ENCODE assay signal across 8 cellular contexts in genomic region chr17:27430882-27431491, GRCh38. TPM values are rescaled to one million over a fixed set of nuclear protein-coding genes. Genes with fewer than 3 reads are reported as not detected.
A peak's percentile ranks its signal among the peaks of the same experiment; 100 is the strongest.
DNase-seq lines count a peak whose midpoint lies in the region; ATAC-seq and TF ChIP-seq lines count a peak whose summit lies in the region.

No MANE protein-coding gene starts in this region.

- CTCF ChIA-PET in mammary epithelial cell (lab: Charles Lee; ENCODE audit: low non-redundant PET), result interaction anchor here (0.6 kb wide), 1 partner anchor 185 kb away, joined by 3 read pairs; no protein-coding TSS in a partner anchor

- H3K9ac ChIP-seq in mammary epithelial cell (ENCODE audit: insufficient read depth, low read length) (no peak overlapping the region), liver (ENCODE audit: low read depth in 1 of 2, low read length in 2 of 2) (no peak overlapping the region)

- dilution Hi-C loops in mammary epithelial cell (cut with HindIII; ENCODE audit: low sequenced_read_pairs), result no loop called here

- DNase-seq in DMS53 (lab: John Stamatoyannopoulos, UW) (peak; percentile 74), LHCN-M2 (ENCODE audit: low read depth) (peak; percentile 56), mammary epithelial cell (peak; percentile 44), KG1 (lab: John Stamatoyannopoulos, UW) (no peak), NCI-H1694 (lab: John Stamatoyannopoulos, UW) (no peak)
- DNase-seq in stimulated activated CD4-positive, alpha-beta T cell treated with anti-CD3 and anti-CD28 coated beads, Interleukin-12 subunit alpha, Interleukin-12 subunit beta, amount 100 ng/mL, for 4 hours, result no peak

- H4K20me1 ChIP-seq in mammary epithelial cell (ENCODE audit: insufficient read depth, low read length), result no peaks in the 10 kb centered on the region

- no TSS peak for BruUV-seq in mammary epithelial cell (replicated peaks; lab: Mats Ljungman, UMichigan)

- in situ Hi-C loops in mammary epithelial cell (cut with MboI; ENCODE audit: low sequenced_read_pairs in 2 of 2), result loop anchor here (5.0 to 10.0 kb wide), 2 partner anchors 54 to 79 kb away; no protein-coding TSS in a partner anchor

- TF ChIP-seq CTCF in mammary epithelial cell (conservative IDR thresholded peaks at IDR 0.05 in 1 of 2, IDR thresholded peaks at IDR 0.05 in 1 of 2; ENCODE audit: extremely low read depth in 1 of 2, insufficient read depth in 1 of 2, low read depth in 1 of 2, low read length in 2 of 2) (peak; percentile 84 to 91), liver (IDR thresholded peaks at IDR 0.05; ENCODE audit: low read depth, low read length, missing input control) (peak; percentile 57)

- WGBS in mammary epithelial cell (ENCODE audit: low coverage, missing lambda C conversion rate), result 85% methylated on average over 8 of the region's 10 CpGs
- WGBS in liver, result 78% methylated on average over 10 of the region's 10 CpGs

- peak; percentile 63 to 79 for TF ChIP-seq RAD21 in liver (IDR thresholded peaks at IDR 0.05)

- H3K4me2 ChIP-seq in mammary epithelial cell (ENCODE audit: insufficient read depth, low read depth, low read length), result no peak overlapping the region

- no peak overlapping the region for H3K4me3 ChIP-seq in mammary epithelial cell (replicated peaks in 1 of 3; ENCODE audit: insufficient read depth in 1 of 3, low read depth in 2 of 3, low read length in 3 of 3)
- no peak overlapping the region for H3K4me3 ChIP-seq in liver (ENCODE audit: low read depth in 1 of 3, low read length in 3 of 3)

- no peaks in the 10 kb centered on the region for H3K9me3 ChIP-seq in mammary epithelial cell (replicated peaks; ENCODE audit: insufficient read depth, low read length)
- no peaks in the 10 kb centered on the region for H3K9me3 ChIP-seq in liver (ENCODE audit: control insufficient read depth in 4 of 4, low read length in 3 of 4)

- H3K27me3 ChIP-seq in mammary epithelial cell (ENCODE audit: insufficient read depth, low read length) (no peaks in the 10 kb centered on the region), liver (ENCODE audit: control insufficient read depth in 4 of 4, insufficient read depth in 4 of 4, low read length in 3 of 4) (no peaks in the 10 kb centered on the region)

- intact Hi-C loops in mammary epithelial cell (cut with micrococcal nuclease), result loop anchor here (1.0 to 5.0 kb wide), 3 partner anchors 48 to 194 kb away; no protein-coding TSS in a partner anchor

- H3K27ac ChIP-seq in mammary epithelial cell (ENCODE audit: insufficient read depth, low read depth, low read length) (no peak overlapping the region), liver (ENCODE audit: low read depth in 1 of 2, low read length in 2 of 2) (no peak overlapping the region)

- H3K36me3 ChIP-seq in mammary epithelial cell (ENCODE audit: insufficient read depth, low read length) (no peaks in the 10 kb centered on the region), liver (ENCODE audit: control insufficient read depth in 4 of 4, insufficient read depth in 3 of 4, low read depth in 1 of 4, low read length in 3 of 4) (no peaks in the 10 kb centered on the region)

- H3K79me2 ChIP-seq in mammary epithelial cell (ENCODE audit: insufficient read depth, low read length), result no peaks in the 10 kb centered on the region

- H3K4me1 ChIP-seq in mammary epithelial cell (ENCODE audit: insufficient read depth, low read length), result peaks cover 5% of the 10 kb centered on the region
- no peaks in the 10 kb centered on the region for H3K4me1 ChIP-seq in liver (ENCODE audit: control insufficient read depth in 4 of 4, insufficient read depth in 4 of 4, low read length in 3 of 4)

- no peak for ATAC-seq in GM21825 (IDR thresholded peaks at IDR 0.05; ENCODE audit: unreplicated experiment)

- no peak overlapping the region for H2AFZ ChIP-seq in mammary epithelial cell (ENCODE audit: low read depth, low read length)

TF ChIP-seq in liver, 16 proteins besides CTCF, POLR2A, EP300 and RAD21:
- TF ChIP-seq ATF3 (IDR thresholded peaks at IDR 0.05), result no peak
- TF ChIP-seq HNF4A (conservative IDR thresholded peaks at IDR 0.05), result no peak
- TF ChIP-seq FOXA2 (IDR thresholded peaks at IDR 0.05), result no peak
- TF ChIP-seq MAX (IDR thresholded peaks at IDR 0.05), result no peak
- TF ChIP-seq, protein P1, sequence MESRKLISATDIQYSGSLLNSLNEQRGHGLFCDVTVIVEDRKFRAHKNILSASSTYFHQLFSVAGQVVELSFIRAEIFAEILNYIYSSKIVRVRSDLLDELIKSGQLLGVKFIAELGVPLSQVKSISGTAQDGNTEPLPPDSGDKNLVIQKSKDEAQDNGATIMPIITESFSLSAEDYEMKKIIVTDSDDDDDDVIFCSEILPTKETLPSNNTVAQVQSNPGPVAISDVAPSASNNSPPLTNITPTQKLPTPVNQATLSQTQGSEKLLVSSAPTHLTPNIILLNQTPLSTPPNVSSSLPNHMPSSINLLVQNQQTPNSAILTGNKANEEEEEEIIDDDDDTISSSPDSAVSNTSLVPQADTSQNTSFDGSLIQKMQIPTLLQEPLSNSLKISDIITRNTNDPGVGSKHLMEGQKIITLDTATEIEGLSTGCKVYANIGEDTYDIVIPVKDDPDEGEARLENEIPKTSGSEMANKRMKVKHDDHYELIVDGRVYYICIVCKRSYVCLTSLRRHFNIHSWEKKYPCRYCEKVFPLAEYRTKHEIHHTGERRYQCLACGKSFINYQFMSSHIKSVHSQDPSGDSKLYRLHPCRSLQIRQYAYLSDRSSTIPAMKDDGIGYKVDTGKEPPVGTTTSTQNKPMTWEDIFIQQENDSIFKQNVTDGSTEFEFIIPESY (IDR thresholded peaks at IDR 0.05), result no peak
- TF ChIP-seq YY1 (IDR thresholded peaks at IDR 0.05), result no peak
- no peak for TF ChIP-seq EGR1 (IDR thresholded peaks at IDR 0.05; ENCODE audit: low read depth in 2 of 2)
- TF ChIP-seq GABPA (IDR thresholded peaks at IDR 0.05 in 1 of 2, conservative IDR thresholded peaks at IDR 0.05 in 1 of 2), result no peak
- no peak for TF ChIP-seq REST (IDR thresholded peaks at IDR 0.05)
- no peak for TF ChIP-seq HNF4G (IDR thresholded peaks at IDR 0.05)
- TF ChIP-seq NR2F2 (IDR thresholded peaks at IDR 0.05), result no peak
- TF ChIP-seq FOXA1 (IDR thresholded peaks at IDR 0.05), result no peak
- TF ChIP-seq RXRA (IDR thresholded peaks at IDR 0.05), result no peak

RNA-seq across cellular contexts. Expression of gene KSR1, which starts 25.3 kb away (rescaled TPM):
- 4.9 and 6.0 TPM in 2 replicates for total RNA-seq in LHCN-M2 (2014; rRNA removed)
- 4.7 TPM for polyA plus RNA-seq in LHCN-M2 (2012)
- 1 to 10 TPM; 1.6 to 1.7 TPM for total RNA-seq in mammary epithelial cell
- polyA plus RNA-seq in mammary epithelial cell, result 0.78 TPM
- polyA minus RNA-seq in mammary epithelial cell, result 6.8 TPM
- total RNA-seq in liver, result 1 to 10 TPM; 5.3 to 9.0 TPM
- 1 to 10 TPM; 1.2 to 2.9 TPM for polyA plus RNA-seq in liver

Comparison
In these comparisons a context has a peak if more than half of its experiments do, and no peak if none do; other contexts are left out.
1. DNase-seq: peak in DMS53 (single experiment), LHCN-M2 (single experiment) and mammary epithelial cell (single experiment); none in KG1 (single experiment), NCI-H1694 (single experiment) and stimulated activated CD4-positive, alpha-beta T cell treated with anti-CD3 and anti-CD28 coated beads, Interleukin-12 subunit alpha, Interleukin-12 subunit beta, amount 100 ng/mL, for 4 hours (single experiment).